8 cellular contexts compared by ENCODE assay signal in genomic region chr19:10332965-10333757, GRCh38. TPM values are rescaled to one million over a fixed set of nuclear protein-coding genes. Genes with fewer than 3 reads are reported as not detected.
DNase-seq lines count a peak whose midpoint lies in the region; ATAC-seq lines count a peak whose summit lies in the region.

RAVER1 (minus strand) TSS chr19:10333529; CDS start chr19:10333507, 22 bp downstream.

- DNase-seq in CD1c-positive myeloid dendritic cell (ENCODE audit: extremely low spot score) (peak; percentile 99), NCI-H748 treated with DMSO at 0.1 percent for 48 hours (lab: John Stamatoyannopoulos, UW) (peak; percentile 78), cortex of kidney (lab: John Stamatoyannopoulos, UW) (peak; percentile 56), left lobe of liver (ENCODE audit: low spot score) (peak; percentile 98)
- peak; percentile 97 for DNase-seq in activated CD4-positive, alpha-beta T cell treated with anti-CD3 and anti-CD28 coated beads, Interleukin-2, amount 50 U/mL, for 1 hour
- DNase-seq in stimulated activated CD4-positive, alpha-beta T cell treated with anti-CD3 and anti-CD28 coated beads, Interleukin-2, amount 100 ng/mL, for 24 hours, result peak; percentile 98 to 99

- ATAC-seq in GM19397 (IDR thresholded peaks at IDR 0.05; ENCODE audit: unreplicated experiment) (peak; percentile 85), HG03565 (IDR thresholded peaks at IDR 0.05; ENCODE audit: unreplicated experiment) (peak; percentile 76), left lobe of liver (peak; percentile 73)

RNA-seq across cellular contexts. Expression of gene RAVER1, which starts in this region (rescaled TPM):
- 11.3 TPM for total RNA-seq in left lobe of liver

Comparison
In these comparisons a context has a peak if more than half of its experiments do, and no peak if none do; other contexts are left out.
1. Peak in every context shown above with its lines: DNase-seq and ATAC-seq.